ENCODE assay signal across 15 cellular contexts in the genomic region with DNA sequence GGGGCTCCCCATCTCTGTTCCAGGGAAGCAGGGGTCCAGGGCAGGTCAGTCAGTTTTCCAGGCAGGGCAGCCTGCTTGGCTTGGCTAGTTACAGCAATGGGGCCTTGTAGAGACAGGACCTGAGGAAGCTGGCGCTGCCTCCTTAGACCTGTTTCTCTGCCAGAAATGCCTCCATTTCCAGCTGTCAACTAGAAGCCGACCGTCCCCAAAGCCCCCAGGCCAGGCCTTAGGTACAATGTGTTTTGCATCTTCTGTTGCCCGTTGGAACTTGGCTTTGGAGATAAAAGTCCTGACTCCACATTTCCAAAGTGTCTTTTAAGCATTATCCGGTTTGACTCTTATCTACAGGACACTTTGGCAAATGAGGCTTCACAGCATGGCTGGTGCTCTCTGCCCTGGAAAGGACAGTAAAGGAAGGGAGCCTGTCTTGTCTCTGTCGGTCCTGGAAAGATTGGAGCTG. TPM values are rescaled to one million over a fixed set of nuclear protein-coding genes. Genes with fewer than 3 reads are reported as not detected.
DNase-seq lines count a peak whose midpoint lies in the region; ATAC-seq and TF ChIP-seq lines count a peak whose summit lies in the region.
"Had no signal": no experiment of that assay in that cellular context is flagged by ENCODE, and none has a peak within 500 bp of the region (broad histone marks: within the 10 kb centered on the region; RNA-seq: fewer than 3 reads in every experiment).

No MANE protein-coding gene starts in this region.

- peaks cover 9% of the 10 kb centered on the region for H3K4me1 Mint-ChIP-seq in activated CD8-positive, alpha-beta T cell treated with anti-CD3 and anti-CD28 coated beads for 36 hours (ENCODE audit: low read depth)

- 39% methylated on average over 6 of the region's 6 CpGs for WGBS in right cardiac atrium
- 70 to 80% methylated on average over 6 of the region's 6 CpGs for WGBS in upper lobe of left lung, 2 donors

- ATAC-seq in Right ventricle myocardium superior (ENCODE audit: poor library complexity) = no peak
- ATAC-seq in right cardiac atrium = no peak
- ATAC-seq in upper lobe of left lung (ENCODE audit: low FRiP score in 2 of 2) = no peak
- no peak for ATAC-seq in HG02981 (IDR thresholded peaks at IDR 0.05; ENCODE audit: unreplicated experiment)
- no peak for ATAC-seq in activated CD8-positive, alpha-beta T cell treated with anti-CD3 and anti-CD28 coated beads for 36 hours

- no peaks in the 10 kb centered on the region for H3K36me3 Mint-ChIP-seq in activated CD8-positive, alpha-beta T cell treated with anti-CD3 and anti-CD28 coated beads for 36 hours (ENCODE audit: low read depth)
- H3K36me3 Mint-ChIP-seq: activated naive CD4-positive, alpha-beta T cell treated with anti-CD3 and anti-CD28 coated beads, Interleukin-2, amount 50 U/mL, for 24 hours had no signal

- no peak overlapping the region for H3K27ac ChIP-seq in right cardiac atrium (ENCODE audit: low read length)
- H3K27ac ChIP-seq in duodenal mucosa (ENCODE audit: low read depth, low read length) = peak overlapping the region; percentile 67
- peak overlapping the region; percentile 87 to 94 (median 90) for H3K27ac ChIP-seq in upper lobe of left lung

- no peak for TF ChIP-seq EP300 in upper lobe of left lung (IDR thresholded peaks at IDR 0.05)

- H3K9me3 ChIP-seq in right cardiac atrium (ENCODE audit: control insufficient read depth, low read length) (no peaks in the 10 kb centered on the region), duodenal mucosa (ENCODE audit: control insufficient read depth in 1 of 2, low read length in 2 of 2) (no peaks in the 10 kb centered on the region), mucosa of stomach (ENCODE audit: control insufficient read depth, low read length) (no peaks in the 10 kb centered on the region), upper lobe of left lung (no peaks in the 10 kb centered on the region)

- no peaks in the 10 kb centered on the region for H3K36me3 ChIP-seq in duodenal mucosa (ENCODE audit: control insufficient read depth in 1 of 2, insufficient read depth in 2 of 2, low read length in 2 of 2)
- no peaks in the 10 kb centered on the region for H3K36me3 ChIP-seq in mucosa of stomach (ENCODE audit: control insufficient read depth, insufficient read depth, low read length)
- H3K36me3 ChIP-seq in upper lobe of left lung = no peaks in the 10 kb centered on the region

- TF ChIP-seq CTCF in upper lobe of left lung (IDR thresholded peaks at IDR 0.05) = no peak
- TF ChIP-seq CTCF in activated CD8-positive, alpha-beta T cell treated with anti-CD3 and anti-CD28 coated beads for 36 hours (IDR thresholded peaks at IDR 0.05) = no peak

- no peaks in the 10 kb centered on the region for H3K9me3 Mint-ChIP-seq in activated CD8-positive, alpha-beta T cell treated with anti-CD3 and anti-CD28 coated beads for 36 hours
- H3K9me3 Mint-ChIP-seq: activated naive CD4-positive, alpha-beta T cell treated with anti-CD3 and anti-CD28 coated beads, Interleukin-2, amount 50 U/mL, for 24 hours had no signal

- POLR2A ChIA-PET in activated CD8-positive, alpha-beta T cell treated with anti-CD3 and anti-CD28 coated beads for 36 hours (lab: Charles Lee) = no interaction called here

- DNase-seq in Right ventricle myocardium superior (peak; percentile 34), right cardiac atrium (no peak), upper lobe of left lung (no peak), NCI-H1092 (lab: John Stamatoyannopoulos, UW) (no peak)
- DNase-seq in activated CD8-positive, alpha-beta T cell treated with anti-CD3 and anti-CD28 coated beads for 36 hours = no peak
- DNase-seq: activated CD8-positive, alpha-beta memory T cell treated with anti-CD3 and anti-CD28 coated beads for 24 hours; dermis blood vessel endothelial cell; DMS 273 treated with DMSO at 0.1 percent for 48 hours; T1000 had no signal

- CTCF ChIA-PET in activated CD8-positive, alpha-beta T cell treated with anti-CD3 and anti-CD28 coated beads for 36 hours (lab: Charles Lee) = interaction anchor here (1.0 to 1.3 kb wide), 3 partner anchors 9 to 64 kb away, joined by 3 to 4 read pairs (median 3); no protein-coding TSS in a partner anchor

- peak overlapping the region; percentile 47 to 68 for H3K9ac ChIP-seq in duodenal mucosa (ENCODE audit: low read depth in 1 of 2, low read length in 2 of 2)
- peak overlapping the region; percentile 86 for H3K9ac ChIP-seq in mucosa of stomach (ENCODE audit: low read length)

- intact Hi-C loops in Right ventricle myocardium superior (cut with DNase I) = no loop called here
- intact Hi-C loops in right cardiac atrium (cut with DNase I) = no loop called here
- intact Hi-C loops in activated CD8-positive, alpha-beta T cell treated with anti-CD3 and anti-CD28 coated beads for 36 hours (cut with micrococcal nuclease) = no loop called here

- no peak for TF ChIP-seq POLR2A in upper lobe of left lung (IDR thresholded peaks at IDR 0.05)

- H3K4me1 ChIP-seq in right cardiac atrium (ENCODE audit: control insufficient read depth, insufficient read depth, low read length) (peaks cover 8% of the 10 kb centered on the region), duodenal mucosa (ENCODE audit: control insufficient read depth in 1 of 2, insufficient read depth in 2 of 2, low read length in 2 of 2) (peaks cover 40 to 55% of the 10 kb centered on the region in 2 donors), mucosa of stomach (ENCODE audit: control insufficient read depth, insufficient read depth, low read length) (peaks cover 95% of the 10 kb centered on the region), upper lobe of left lung (peaks cover 56 to 78% (median 75%) of the 10 kb centered on the region in 4 donors)

- H3K4me3 Mint-ChIP-seq in activated CD8-positive, alpha-beta T cell treated with anti-CD3 and anti-CD28 coated beads for 36 hours = no peak overlapping the region
- H3K4me3 Mint-ChIP-seq: activated naive CD4-positive, alpha-beta T cell treated with anti-CD3 and anti-CD28 coated beads, Interleukin-2, amount 50 U/mL, for 24 hours had no signal

- H3K27me3 ChIP-seq in right cardiac atrium (ENCODE audit: control insufficient read depth, insufficient read depth) (no peaks in the 10 kb centered on the region), duodenal mucosa (ENCODE audit: control insufficient read depth in 1 of 2, insufficient read depth in 2 of 2, low read length in 2 of 2) (no peaks in the 10 kb centered on the region), mucosa of stomach (ENCODE audit: control insufficient read depth, insufficient read depth, low read length) (no peaks in the 10 kb centered on the region), upper lobe of left lung (peaks cover 0 to 2% (median 0%) of the 10 kb centered on the region in 4 donors)

- H3K4me3 ChIP-seq in right cardiac atrium (ENCODE audit: low read length) (no peak overlapping the region), duodenal mucosa (ENCODE audit: low read depth in 1 of 2, low read length in 2 of 2) (no peak overlapping the region), mucosa of stomach (ENCODE audit: low read length) (no peak overlapping the region), upper lobe of left lung (no peak overlapping the region)
- H3K4me3 ChIP-seq: lung had no signal

- peaks cover 5% of the 10 kb centered on the region for H3K27me3 Mint-ChIP-seq in activated CD8-positive, alpha-beta T cell treated with anti-CD3 and anti-CD28 coated beads for 36 hours
- H3K27me3 Mint-ChIP-seq: activated naive CD4-positive, alpha-beta T cell treated with anti-CD3 and anti-CD28 coated beads, Interleukin-2, amount 50 U/mL, for 24 hours had no signal

- no peak overlapping the region for H3K27ac Mint-ChIP-seq in activated CD8-positive, alpha-beta T cell treated with anti-CD3 and anti-CD28 coated beads for 36 hours
- H3K27ac Mint-ChIP-seq: activated naive CD4-positive, alpha-beta T cell treated with anti-CD3 and anti-CD28 coated beads, Interleukin-2, amount 50 U/mL, for 24 hours had no signal

RNA-seq across cellular contexts. Expression of gene KRT80, which starts 42.6 kb away (rescaled TPM):
- total RNA-seq in Right ventricle myocardium superior (not detected), right cardiac atrium (under 1 TPM in 1 of 4 donors, not detected in 3; 0.06 TPM), upper lobe of left lung (10 to 100 TPM in 2 of 6 donors, 1 to 10 TPM in 4; 2.1 to 15.2 (median 6.6) TPM)
- 0.05 TPM for polyA plus RNA-seq in right cardiac atrium
- total RNA-seq in activated CD8-positive, alpha-beta T cell treated with anti-CD3 and anti-CD28 coated beads for 36 hours = not detected
- total RNA-seq: subcutaneous adipose tissue had no signal
